In the genomic region with DNA sequence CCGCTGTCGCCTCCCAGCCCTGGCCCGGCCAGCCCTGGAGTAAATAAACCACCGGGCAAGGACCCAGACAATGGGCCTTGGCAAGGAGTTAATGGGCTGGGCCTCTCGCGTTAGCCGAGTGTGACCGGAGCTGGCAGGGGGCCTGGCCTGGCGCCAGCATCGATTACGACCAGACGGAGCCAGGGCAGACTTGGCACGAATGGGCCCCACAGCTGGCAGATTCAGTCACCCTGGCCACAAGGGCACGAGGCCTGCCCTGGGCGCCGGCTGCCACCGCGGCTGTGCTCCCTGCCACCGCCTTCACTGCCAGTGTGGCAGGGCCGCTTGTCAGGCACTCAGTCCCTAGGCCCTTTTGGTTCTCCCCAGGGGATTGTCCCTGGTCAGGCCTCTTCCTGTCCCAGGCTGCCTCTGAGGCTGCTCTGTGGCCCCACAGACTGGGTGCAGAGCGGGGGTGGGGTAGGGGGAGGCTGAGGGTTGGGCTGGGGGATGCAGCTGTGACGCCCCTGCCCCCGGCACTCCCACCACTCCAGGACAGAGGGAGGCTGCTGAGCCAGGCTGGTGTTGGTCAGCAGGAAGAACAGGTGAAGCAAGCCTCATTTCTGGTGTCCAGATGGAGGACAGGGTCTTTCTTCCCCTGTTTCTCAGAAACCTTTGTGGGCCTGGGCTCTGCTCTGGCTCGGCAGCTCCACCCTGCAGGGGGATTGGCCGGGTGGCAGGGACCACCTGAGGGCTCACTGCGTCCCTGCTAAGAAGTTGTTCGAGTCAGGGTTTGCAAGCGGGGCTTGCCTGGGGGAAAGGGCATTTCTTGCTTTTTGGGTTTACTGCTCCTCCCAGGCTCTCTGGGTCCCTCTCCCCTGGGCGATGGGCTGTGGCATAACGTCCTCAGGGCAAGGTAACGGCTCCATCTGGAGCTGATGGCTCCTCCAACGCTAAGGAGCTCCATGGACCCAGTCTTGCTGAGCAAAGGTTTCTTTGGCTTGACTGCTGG, we compare ENCODE assay signal across 8 cellular contexts. TPM values are rescaled to one million over a fixed set of nuclear protein-coding genes. Genes with fewer than 3 reads are reported as not detected.
A peak's percentile ranks its signal among the peaks of the same experiment; 100 is the strongest.
DNase-seq lines count a peak whose midpoint lies in the region; ATAC-seq, FAIRE-seq and TF ChIP-seq lines count a peak whose summit lies in the region.

No MANE protein-coding gene starts in this region.

- H3K4me3 Mint-ChIP-seq in glutamatergic neuron (ENCODE audit: unreplicated experiment) = no peak overlapping the region

- peak overlapping the region in 1 of 2 experiments; percentile 73; a peak in 2 of 4 replicates for H3K9ac ChIP-seq in K562 (ENCODE audit: insufficient read depth in 1 of 2, low read depth in 2 of 2, low read length in 2 of 2)
- H3K9ac ChIP-seq in kidney (ENCODE audit: low read length in 2 of 2) = no peak overlapping the region

- H3K27ac ChIP-seq in K562 (ENCODE audit: extremely low read depth, low read depth, low read length) (no peak overlapping the region), kidney (ENCODE audit: low read depth in 2 of 2, low read length in 2 of 2) (peak overlapping the region; percentile 78 to 89), spleen (peak overlapping the region; percentile 1 to 80 (median 72))

- H3K4me2 ChIP-seq in K562 (ENCODE audit: insufficient read depth, low read length) = no peak overlapping the region

- CTCF ChIA-PET in K562 (lab: Yijun Ruan, JAX; ENCODE audit: low intra/inter-chr PET ratio) = no interaction called here

- no peak for TF ChIP-seq EP300 in K562 (IDR thresholded peaks at IDR 0.05; ENCODE audit: low read length)

- H3K79me2 ChIP-seq in K562 (ENCODE audit: control insufficient read depth, insufficient read depth, low read length) = no peaks in the 10 kb centered on the region

- POLR2A ChIA-PET in K562 (lab: Yijun Ruan, JAX) = interaction anchor here (0.6 to 1.1 kb wide), 2 partner anchors 14 to 291 kb away, joined by 3 to 6 read pairs; no protein-coding TSS in a partner anchor

- H3K4me1 ChIP-seq in K562 (replicated peaks in 1 of 2; ENCODE audit: control insufficient read depth in 2 of 2, insufficient read depth in 2 of 2, low read length in 2 of 2) (peaks cover 0 to 16% of the 10 kb centered on the region in 2 experiments; a peak in 2 of 5 replicates), kidney (ENCODE audit: control insufficient read depth in 1 of 2, insufficient read depth in 1 of 2, low read depth in 1 of 2, low read length in 2 of 2) (peaks cover 8 to 10% of the 10 kb centered on the region in 2 donors), spleen (peaks cover 0 to 41% (median 24%) of the 10 kb centered on the region in 6 donors)

- 68% methylated on average over 25 of the region's 32 CpGs for WGBS in K562 (ENCODE audit: insufficient coverage, low coverage, missing lambda C conversion rate)
- 35 to 63% (median 52%) methylated on average over 18 to 32 of the region's 32 CpGs for WGBS in spleen, 5 donors

- peak; percentile 84 for FAIRE-seq in GM12891 (lab: Jason Lieb, UNC)
- FAIRE-seq in K562 (lab: Jason Lieb, UNC) = no peak
- no peak for FAIRE-seq in kidney (lab: Jason Lieb, UNC)

- intact Hi-C loops in K562 (cut with micrococcal nuclease) (no loop called here), kidney (cut with DNase I) (no loop called here), spleen (cut with DNase I; ENCODE audit: low total_unique reads) (no loop called here)

- no peak overlapping the region for H3K27ac Mint-ChIP-seq in glutamatergic neuron (ENCODE audit: unreplicated experiment)

- no peak overlapping the region; the same call in 1 of the 2 replicates for H2AFZ ChIP-seq in K562 (ENCODE audit: low read depth, low read length)

- no peaks in the 10 kb centered on the region for H3K9me3 ChIP-seq in K562 (replicated peaks; ENCODE audit: control insufficient read depth, insufficient read depth, low read depth, low read length)
- H3K9me3 ChIP-seq in kidney (ENCODE audit: control insufficient read depth in 1 of 2, low read length in 2 of 2) = no peaks in the 10 kb centered on the region
- no peaks in the 10 kb centered on the region for H3K9me3 ChIP-seq in spleen

- DNase-seq in GM12891 (ENCODE audit: insufficient read length, low spot score) (no peak), NCI-H2081 (lab: John Stamatoyannopoulos, UW) (peak; percentile 98 to 99), K562 (ENCODE audit: extremely low read depth in 1 of 4, low spot score in 3 of 4) (no peak), kidney (peak; percentile 98), spleen (peak; percentile 93), glutamatergic neuron (no peak), HPDE6-E6E7 (ENCODE audit: extremely low spot score) (no peak)

- H3K4me3 ChIP-seq in K562 (no peak overlapping the region), kidney (ENCODE audit: low read length in 2 of 2) (no peak overlapping the region), spleen (peak overlapping the region in 1 of 8 donors; percentile 2)

- peaks cover 1% of the 10 kb centered on the region for H3K9me3 Mint-ChIP-seq in glutamatergic neuron (ENCODE audit: unreplicated experiment)

- in situ Hi-C loops in K562 (cut with MboI) = no loop called here

- no peak for TF ChIP-seq RAD21 in K562 (CRISPR knock-in tag; conservative IDR thresholded peaks at IDR 0.05 in 1 of 2, IDR thresholded peaks at IDR 0.05 in 1 of 2)

- H3K36me3 Mint-ChIP-seq in glutamatergic neuron (ENCODE audit: unreplicated experiment) = peaks cover 5% of the 10 kb centered on the region

- no peak for TF ChIP-seq POLR2A in GM12891 (IDR thresholded peaks at IDR 0.05; ENCODE audit: low read depth, low read length)
- TF ChIP-seq POLR2A in K562 (conservative IDR thresholded peaks at IDR 0.05) = no peak
- TF ChIP-seq POLR2A in spleen (IDR thresholded peaks at IDR 0.05) = no peak

- no TSS peak for BruUV-seq in K562 (replicated peaks; lab: Mats Ljungman, UMichigan)

- peaks cover 2% of the 10 kb centered on the region for H3K4me1 Mint-ChIP-seq in glutamatergic neuron (ENCODE audit: low read depth, unreplicated experiment)

- H3K36me3 ChIP-seq in K562 (ENCODE audit: control insufficient read depth, insufficient read depth, low read length) (no peaks in the 10 kb centered on the region), kidney (ENCODE audit: control insufficient read depth in 1 of 2, insufficient read depth in 2 of 2, low read length in 2 of 2) (no peaks in the 10 kb centered on the region), spleen (peaks cover 0 to 7% (median 0%) of the 10 kb centered on the region in 6 donors)

- no peaks in the 10 kb centered on the region for H4K20me1 ChIP-seq in K562 (replicated peaks; ENCODE audit: control insufficient read depth, insufficient read depth, low read length)

- H3K27me3 Mint-ChIP-seq in glutamatergic neuron (ENCODE audit: unreplicated experiment) = peaks cover 3% of the 10 kb centered on the region

- H3K9me1 ChIP-seq in K562 (ENCODE audit: control insufficient read depth, insufficient read depth, low read length) = no peaks in the 10 kb centered on the region

- TF ChIP-seq CTCF in K562 (IDR thresholded peaks at IDR 0.05 in 2 of 3, conservative IDR thresholded peaks at IDR 0.05 in 1 of 3; ENCODE audit: insufficient read depth in 2 of 3, low read depth in 1 of 3, low read length in 3 of 3) (no peak), kidney (IDR thresholded peaks at IDR 0.05; ENCODE audit: borderline replicate concordance, extremely low read depth, insufficient read depth) (no peak), spleen (IDR thresholded peaks at IDR 0.05 in 8 of 11, conservative IDR thresholded peaks at IDR 0.05 in 3 of 11) (no peak), glutamatergic neuron (IDR thresholded peaks at IDR 0.05; ENCODE audit: partially characterized antibody, unreplicated experiment) (no peak)

- ATAC-seq in HG02678 (IDR thresholded peaks at IDR 0.05; ENCODE audit: unreplicated experiment) (peak; percentile 70), K562 (no peak)

- H3K27me3 ChIP-seq in K562 (ENCODE audit: control insufficient read depth in 2 of 2, insufficient read depth in 2 of 2, low read length in 2 of 2) (no peaks in the 10 kb centered on the region), spleen (replicated peaks in 1 of 7) (no peaks in the 10 kb centered on the region)

RNA-seq across cellular contexts. Expression of a gene that starts 30.5 kb away (rescaled TPM):
- 340 TPM for polyA plus RNA-seq in GM12891 (2012; ENCODE audit: low read depth, missing spikeins)
- 30.2 and 39.1 TPM in 2 replicates for total RNA-seq in K562 (2011; cell fraction: chromatin; rRNA removed; ENCODE audit: low replicate concordance)
- total RNA-seq in K562 (2011; cell fraction: nucleolus; rRNA removed) = 32.4 and 37.0 TPM in 2 replicates
- total RNA-seq in K562 (2011; cell fraction: nucleoplasm; rRNA removed) = 49.5 and 55.9 TPM in 2 replicates
- total RNA-seq in K562 (2014; rRNA removed) (409 and 442 TPM in 2 replicates), K562 (2014; rRNA removed; fragmentation: Illumina TruSeq; extraction: Trizol) (165 and 189 TPM in 2 replicates), K562 (2015; rRNA removed; fragmentation: Illumina TruSeq; extraction: Trizol) (167 and 189 TPM in 2 replicates), K562 (2021) (155 and 161 TPM in 2 replicates), kidney (190 TPM), spleen (100 to 1,000 TPM; 109 to 256 (median 145) TPM), glutamatergic neuron (ENCODE audit: unreplicated experiment) (246 TPM)
- polyA plus RNA-seq in K562 (2011; rRNA removed) (353 and 402 TPM in 2 replicates), K562 (2014; fragmentation: Illumina TruSeq; extraction: Trizol) (314 and 378 TPM in 2 replicates), K562 (2014; fragmentation: Nextera tagmentation; extraction: Ambion mirVana) (1,000 to 10,000 TPM; 1,071 to 1,097 TPM), K562 (2014; rRNA removed) (657 and 689 TPM in 2 replicates), kidney (ENCODE audit: insufficient read depth, low read depth, low replicate concordance) (867 TPM), spleen (100 to 1,000 TPM; 295 to 356 (median 353) TPM)
- polyA plus RNA-seq in K562 (2011; cell fraction: cytosol; rRNA removed) = 142 and 212 TPM in 2 replicates
- polyA plus RNA-seq in K562 (2011; cell fraction: nucleus; rRNA removed) = 80.9 and 136 TPM in 2 replicates
- polyA plus RNA-seq in K562 (2012) = 199 and 317 TPM in 2 replicates
- 128 and 133 TPM in 2 replicates for polyA minus RNA-seq in K562 (2011; rRNA and poly(A)+ RNA removed)
- polyA minus RNA-seq in K562 (2011; cell fraction: cytosol; rRNA and poly(A)+ RNA removed) = 40.4 and 48.7 TPM in 2 replicates
- 28.3 and 45.9 TPM in 2 replicates for polyA minus RNA-seq in K562 (2011; cell fraction: nucleus; rRNA and poly(A)+ RNA removed)

RNA-seq across cellular contexts. Expression of a gene that starts 39.2 kb away (rescaled TPM):
- polyA plus RNA-seq in GM12891 (2012; ENCODE audit: low read depth, missing spikeins) = 17.7 TPM
- total RNA-seq in K562 (2011; cell fraction: chromatin; rRNA removed; ENCODE audit: low replicate concordance) = 0.58 and 3.5 TPM in 2 replicates
- total RNA-seq in K562 (2011; cell fraction: nucleolus; rRNA removed) = 2.5 and 2.8 TPM in 2 replicates
- total RNA-seq in K562 (2011; cell fraction: nucleoplasm; rRNA removed) = 0.81 and 1.7 TPM in 2 replicates
- total RNA-seq in K562 (2014; rRNA removed) (0.41 and 0.59 TPM in 2 replicates), K562 (2014; rRNA removed; fragmentation: Illumina TruSeq; extraction: Trizol) (0.25 and 0.32 TPM in 2 replicates), K562 (2015; rRNA removed; fragmentation: Illumina TruSeq; extraction: Trizol) (0.19 and 0.29 TPM in 2 replicates), K562 (2021) (0.56 and 0.91 TPM in 2 replicates), kidney (19.7 TPM), spleen (10 to 100 TPM; 16.9 to 77.9 (median 36.1) TPM), glutamatergic neuron (ENCODE audit: unreplicated experiment) (11.3 TPM)
- polyA plus RNA-seq in K562 (2011; rRNA removed) (0.35 and 0.59 TPM in 2 replicates), K562 (2014; fragmentation: Illumina TruSeq; extraction: Trizol) (0.52 and 0.87 TPM in 2 replicates), K562 (2014; fragmentation: Nextera tagmentation; extraction: Ambion mirVana) (not detected), K562 (2014; rRNA removed) (0.82 and 0.86 TPM in 2 replicates), kidney (ENCODE audit: insufficient read depth, low read depth, low replicate concordance) (3.6 TPM), spleen (10 to 100 TPM; 25.5 to 33.1 (median 27.7) TPM)
- 0.49 and 0.56 TPM in 2 replicates for polyA plus RNA-seq in K562 (2011; cell fraction: cytosol; rRNA removed)
- polyA plus RNA-seq in K562 (2011; cell fraction: nucleus; rRNA removed) = 0.76 and 0.92 TPM in 2 replicates
- polyA plus RNA-seq in K562 (2012) = 0.53 and 3.8 TPM in 2 replicates
- polyA minus RNA-seq in K562 (2011; rRNA and poly(A)+ RNA removed) = 0.54 and 1.1 TPM in 2 replicates
- 1.2 TPM in 1 of 2 replicates, not detected in the other for polyA minus RNA-seq in K562 (2011; cell fraction: cytosol; rRNA and poly(A)+ RNA removed)
- 0.40 and 1.00 TPM in 2 replicates for polyA minus RNA-seq in K562 (2011; cell fraction: nucleus; rRNA and poly(A)+ RNA removed)

Comparison
In these comparisons a context has a peak if more than half of its experiments do, and no peak if none do; other contexts are left out.
1. DNase-seq: peak in NCI-H2081 (2 of 2), kidney (single experiment) and spleen (single experiment); none in GM12891 (single experiment), K562 (0 of 4), glutamatergic neuron (single experiment) and HPDE6-E6E7 (single experiment).